Comparison of ENCODE assay signal across 19 cellular contexts in the genomic region with DNA sequence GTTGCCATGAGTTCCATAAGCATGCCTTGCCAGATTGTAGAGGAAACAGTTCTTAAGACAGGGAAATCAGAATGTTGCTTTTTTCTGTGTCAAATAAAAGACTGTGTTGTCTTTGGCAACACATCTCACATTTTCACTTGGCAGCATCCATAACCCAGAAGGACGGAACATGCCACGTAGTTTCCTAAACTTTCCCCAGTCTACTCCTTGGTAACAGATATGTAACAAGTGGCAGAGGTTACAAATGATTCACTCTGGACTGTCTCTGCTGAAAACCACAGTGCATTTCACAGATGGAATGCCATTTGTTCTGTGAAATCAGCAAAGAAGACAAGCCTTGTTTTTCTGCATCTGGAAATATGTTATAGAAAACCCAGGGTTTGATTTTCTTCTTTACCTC.
A peak's percentile ranks its signal among the peaks of the same experiment; 100 is the strongest.
DNase-seq lines count a peak whose midpoint lies in the region; ATAC-seq, FAIRE-seq and TF ChIP-seq lines count a peak whose summit lies in the region.
"Had no signal": no experiment of that assay in that cellular context is flagged by ENCODE, and none has a peak within 500 bp of the region (broad histone marks: within the 10 kb centered on the region; RNA-seq: fewer than 3 reads in every experiment).

No MANE protein-coding gene starts in this region.

- H3K36me3 ChIP-seq in astrocyte (ENCODE audit: insufficient read depth, low read length), result no peaks in the 10 kb centered on the region
- H3K36me3 ChIP-seq in smooth muscle cell (ENCODE audit: low read depth), result no peaks in the 10 kb centered on the region
- H3K36me3 ChIP-seq: Peyer's patch had no signal

- H3K27ac ChIP-seq in astrocyte (ENCODE audit: low read depth, low read length), result no peak overlapping the region
- H3K27ac ChIP-seq in smooth muscle cell (ENCODE audit: low read depth), result peak overlapping the region; percentile 27
- H3K27ac ChIP-seq: Peyer's patch had no signal

- H3K36me3 Mint-ChIP-seq in astrocyte (ENCODE audit: low read depth, unreplicated experiment), result no peaks in the 10 kb centered on the region
- H3K36me3 Mint-ChIP-seq: IgD-negative memory B cell, natural killer cell had no signal

- H3K4me1 Mint-ChIP-seq in astrocyte (ENCODE audit: low read depth, unreplicated experiment), result peaks cover 16% of the 10 kb centered on the region
- H3K4me1 Mint-ChIP-seq: IgD-negative memory B cell, natural killer cell had no signal

- H3K9ac ChIP-seq in astrocyte (ENCODE audit: low read length) (no peak overlapping the region), smooth muscle cell (ENCODE audit: low read depth) (no peak overlapping the region)

- H3K27ac Mint-ChIP-seq in astrocyte (ENCODE audit: unreplicated experiment), result peak overlapping the region; percentile 89
- H3K27ac Mint-ChIP-seq: dendritic cell treated with granulocyte-macrophage colony-stimulating factor and Interleukin-4, amounts not matched to agents 40 ng/mL and 50 ng/mL, for 4 days; IgD-negative memory B cell; natural killer cell; T-helper 1 cell treated with Interleukin-12 subunit alpha and Interleukin-12 subunit beta and Interleukin-4 antibody, amounts not matched to agents 30 μg/mL and 1 μg/mL, for 36 hours had no signal

- H3K4me2 ChIP-seq in astrocyte (ENCODE audit: low read length) (peak overlapping the region; percentile 40), smooth muscle cell (no peak overlapping the region)

- peak; percentile 50 for DNase-seq in HCEC 1CT
- peak; percentile 89 for DNase-seq in astrocyte (ENCODE audit: low read depth)
- DNase-seq in fibroblast of villous mesenchyme (ENCODE audit: low read depth), result peak; percentile 5
- DNase-seq in smooth muscle cell (lab: John Stamatoyannopoulos, UW; ENCODE audit: unreplicated experiment), result no peak
- DNase-seq in LoVo (ENCODE audit: low spot score), result no peak
- DNase-seq: activated T-cell treated with anti-CD3 and anti-CD28 coated beads for 4 hours, Caco-2, head of caudate nucleus, natural killer cell, NCI-H1436 treated with DMSO at 0.1 percent for 48 hours, NCI-H526 treated with DMSO at 0.1 percent for 48 hours, Peyer's patch had no signal

- H3K79me2 ChIP-seq in astrocyte (ENCODE audit: insufficient read depth, low read length) (no peaks in the 10 kb centered on the region), smooth muscle cell (ENCODE audit: low read depth) (no peaks in the 10 kb centered on the region)

- no peaks in the 10 kb centered on the region for H3K9me3 Mint-ChIP-seq in astrocyte (ENCODE audit: unreplicated experiment)
- H3K9me3 Mint-ChIP-seq: dendritic cell treated with granulocyte-macrophage colony-stimulating factor and Interleukin-4, amounts not matched to agents 40 ng/mL and 50 ng/mL, for 4 days; IgD-negative memory B cell; natural killer cell; T-helper 1 cell treated with Interleukin-12 subunit alpha and Interleukin-12 subunit beta and Interleukin-4 antibody, amounts not matched to agents 30 μg/mL and 1 μg/mL, for 36 hours had no signal

- H2AFZ ChIP-seq in astrocyte (ENCODE audit: low read depth, low read length), result no peak overlapping the region
- no peak overlapping the region for H2AFZ ChIP-seq in smooth muscle cell (ENCODE audit: low read depth)

- no peaks in the 10 kb centered on the region for H3F3A ChIP-seq in smooth muscle cell (ENCODE audit: low read depth)

- H3K27me3 ChIP-seq in astrocyte (ENCODE audit: insufficient read depth, low read length) (peaks cover 21% of the 10 kb centered on the region), smooth muscle cell (ENCODE audit: low read depth) (peaks cover 11% of the 10 kb centered on the region)
- H3K27me3 ChIP-seq: Peyer's patch had no signal

- H3K4me3 Mint-ChIP-seq in astrocyte (ENCODE audit: unreplicated experiment), result no peak overlapping the region
- H3K4me3 Mint-ChIP-seq: dendritic cell treated with granulocyte-macrophage colony-stimulating factor and Interleukin-4, amounts not matched to agents 40 ng/mL and 50 ng/mL, for 4 days; IgD-negative memory B cell; natural killer cell; T-helper 1 cell treated with Interleukin-12 subunit alpha and Interleukin-12 subunit beta and Interleukin-4 antibody, amounts not matched to agents 30 μg/mL and 1 μg/mL, for 36 hours had no signal

- H4K20me1 ChIP-seq in astrocyte (ENCODE audit: insufficient read depth, low read length), result no peaks in the 10 kb centered on the region
- no peaks in the 10 kb centered on the region for H4K20me1 ChIP-seq in smooth muscle cell (ENCODE audit: low read depth)

- H3K4me3 ChIP-seq in astrocyte (ENCODE audit: insufficient read depth, low read depth, low read length), result no peak overlapping the region
- H3K4me3 ChIP-seq in fibroblast of villous mesenchyme (ENCODE audit: low read depth, low read length), result no peak overlapping the region
- no peak overlapping the region for H3K4me3 ChIP-seq in smooth muscle cell
- H3K4me3 ChIP-seq: Peyer's patch, skin epidermis had no signal

- H3K27me3 Mint-ChIP-seq in astrocyte (ENCODE audit: low read depth, unreplicated experiment), result peaks cover 10% of the 10 kb centered on the region

- FAIRE-seq in astrocyte (lab: Jason Lieb, UNC), result no peak

- ATAC-seq in GM21423 (IDR thresholded peaks at IDR 0.05; ENCODE audit: unreplicated experiment) (no peak), HG02798 (IDR thresholded peaks at IDR 0.05; ENCODE audit: poor library complexity, unreplicated experiment) (no peak)
- ATAC-seq: left lobe of liver, natural killer cell had no signal

- no peak for TF ChIP-seq CTCF in astrocyte (IDR thresholded peaks at IDR 0.05; ENCODE audit: insufficient read depth, low read depth, low read length)
- TF ChIP-seq CTCF in fibroblast of villous mesenchyme (IDR thresholded peaks at IDR 0.05; ENCODE audit: insufficient read depth, low read depth, low read length), result no peak
- TF ChIP-seq CTCF in smooth muscle cell (IDR thresholded peaks at IDR 0.05; ENCODE audit: borderline replicate concordance, insufficient read depth, poor library complexity, severe bottlenecking), result no peak

- H3K4me1 ChIP-seq in astrocyte (ENCODE audit: insufficient read depth, low read length) (peaks cover 9% of the 10 kb centered on the region), smooth muscle cell (ENCODE audit: low read depth) (no peaks in the 10 kb centered on the region)
- H3K4me1 ChIP-seq: Caco-2, Peyer's patch had no signal

- 57% methylated on average over 2 of the region's 2 CpGs for WGBS in smooth muscle cell (ENCODE audit: low lambda C conversion rate)

- H3K9me3 ChIP-seq in astrocyte (ENCODE audit: insufficient read depth, low read depth, low read length) (no peaks in the 10 kb centered on the region), smooth muscle cell (replicated peaks; ENCODE audit: low read depth) (no peaks in the 10 kb centered on the region)
- H3K9me3 ChIP-seq: Caco-2, Peyer's patch had no signal

Comparison
In these comparisons a context has a peak if more than half of its experiments do, and no peak if none do; other contexts are left out.
1. DNase-seq: peak in HCEC 1CT (single experiment), astrocyte (single experiment) and fibroblast of villous mesenchyme (single experiment); none in smooth muscle cell (single experiment) and LoVo (single experiment).